8 cellular contexts compared by ENCODE assay signal in the genomic region with DNA sequence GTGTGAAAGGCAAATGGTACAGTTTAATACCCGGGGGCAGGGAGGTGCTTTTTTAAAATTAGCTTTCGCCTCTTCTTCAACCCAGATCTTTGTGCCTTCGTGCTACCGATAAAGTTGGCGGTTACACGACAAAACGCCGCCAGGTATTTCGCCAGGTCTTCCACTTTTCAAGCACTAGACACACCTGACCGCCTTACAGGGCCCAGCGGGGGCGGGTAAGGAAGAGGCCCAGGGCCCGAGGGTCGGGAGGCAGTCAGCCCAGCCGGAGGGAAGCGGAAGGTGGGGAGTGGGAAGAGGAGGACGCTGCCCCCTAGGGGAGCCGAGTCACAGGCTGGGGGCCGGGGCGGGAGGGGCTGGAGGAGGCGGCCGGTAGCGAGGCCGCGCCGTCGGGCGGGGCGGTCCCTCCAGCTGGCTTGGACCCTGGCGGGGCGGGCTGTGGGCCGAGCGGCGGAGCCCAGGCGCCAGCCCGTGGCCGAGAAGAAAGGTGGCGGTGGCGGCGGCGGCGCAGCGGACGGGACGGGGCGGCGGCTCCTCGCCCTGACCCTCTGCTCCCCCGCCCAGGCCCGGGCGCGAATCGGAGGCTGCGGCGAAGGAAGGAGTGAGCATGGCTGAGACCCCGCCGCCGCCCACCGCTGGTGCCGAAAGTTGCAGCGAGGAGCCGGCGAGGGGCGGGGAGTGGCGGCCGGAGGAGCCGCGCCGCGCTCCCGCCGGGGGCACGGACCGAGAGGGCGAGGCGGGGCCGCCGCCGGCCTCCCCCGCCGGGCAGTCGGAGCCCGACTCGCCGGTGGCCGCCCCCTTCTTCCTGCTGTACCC. TPM values are rescaled to one million over a fixed set of nuclear protein-coding genes. Genes with fewer than 3 reads are reported as not detected.
DNase-seq lines count a peak whose midpoint lies in the region; ATAC-seq and TF ChIP-seq lines count a peak whose summit lies in the region.

No MANE protein-coding gene starts in this region.

- no peaks in the 10 kb centered on the region for H3K9me3 Mint-ChIP-seq in CD4-positive, alpha-beta T cell

- H3K27me3 Mint-ChIP-seq in CD4-positive, alpha-beta T cell, result no peaks in the 10 kb centered on the region

- H3K4me2 ChIP-seq in mesendoderm (ENCODE audit: low read length), result peak overlapping the region; percentile 81

- H3K36me3 ChIP-seq in endocrine pancreas (ENCODE audit: control insufficient read depth, insufficient read depth, low read length) (no peaks in the 10 kb centered on the region), mesendoderm (ENCODE audit: control insufficient read depth, insufficient read depth, low read length) (no peaks in the 10 kb centered on the region)

- CTCF ChIA-PET in CD4-positive, alpha-beta T cell (lab: Charles Lee), result interaction anchor here (0.8 to 3.7 kb wide), 10 partner anchors 10 to 300 kb away, joined by 3 to 35 read pairs (median 4); a partner anchor contains a TSS

- H3K18ac ChIP-seq in mesendoderm (ENCODE audit: low read length), result peak overlapping the region; percentile 95

- H3K4me1 ChIP-seq in endocrine pancreas (ENCODE audit: control insufficient read depth, insufficient read depth, low read length) (peaks cover 15% of the 10 kb centered on the region), mesendoderm (ENCODE audit: control insufficient read depth, low read depth, low read length) (peaks cover 2% of the 10 kb centered on the region)

- POLR2A ChIA-PET in CD4-positive, alpha-beta T cell (lab: Charles Lee), result interaction anchor here (0.5 to 6.4 kb wide), 23 partner anchors 7 to 321 kb away, joined by 3 to 166 read pairs (median 4); a partner anchor contains a TSS

- H3K4ac ChIP-seq in mesendoderm (ENCODE audit: low read depth, low read length), result peak overlapping the region; percentile 75

- no peaks in the 10 kb centered on the region for H3K9me3 ChIP-seq in CD4-positive, alpha-beta T cell (ENCODE audit: control insufficient read depth, low read length)
- H3K9me3 ChIP-seq in endocrine pancreas (ENCODE audit: control insufficient read depth, low read length), result no peaks in the 10 kb centered on the region

- peak overlapping the region; percentile 91 for H3K27ac Mint-ChIP-seq in CD4-positive, alpha-beta T cell

- peaks cover under 1% of the 10 kb centered on the region for H3K79me1 ChIP-seq in mesendoderm (ENCODE audit: low read length)

- no peak overlapping the region for H4K5ac ChIP-seq in mesendoderm (ENCODE audit: low read length)

- peak in 9 of 10 experiments; percentile 26 to 61 (median 47) for DNase-seq in CD4-positive, alpha-beta T cell
- DNase-seq in NCI-H82 treated with DMSO at 0.1 percent for 48 hours (lab: John Stamatoyannopoulos, UW; ENCODE audit: unreplicated experiment) (peak; percentile 54), mesendoderm (peak; percentile 95)
- DNase-seq in activated CD8-positive, alpha-beta memory T cell treated with anti-CD3 and anti-CD28 coated beads, Interleukin-2, amount 50 U/mL, for 4 hours, result peak; percentile 56
- DNase-seq in stimulated activated CD8-positive, alpha-beta memory T cell treated with anti-CD3 and anti-CD28 coated beads, Interleukin-7, amount 100 ng/mL, for 4 hours (ENCODE audit: low read depth in 2 of 2), result peak; percentile 31 to 57

- WGBS in mesendoderm (ENCODE audit: extremely low coverage, insufficient coverage, low lambda C conversion rate), result no CpG with 5 or more reads among the region's 86 CpGs

- peak overlapping the region; percentile 21 for H2BK5ac ChIP-seq in mesendoderm (ENCODE audit: low read length)

- peak overlapping the region; percentile 71 for H3K27ac ChIP-seq in CD4-positive, alpha-beta T cell (ENCODE audit: low read depth, low read length)
- peak overlapping the region; percentile 97 for H3K27ac ChIP-seq in mesendoderm (ENCODE audit: low read depth, low read length)

- peaks cover 9% of the 10 kb centered on the region for H3K79me2 ChIP-seq in mesendoderm (ENCODE audit: control insufficient read depth, insufficient read depth, low read length)

- H4K8ac ChIP-seq in mesendoderm (ENCODE audit: low read depth, low read length), result peak overlapping the region; percentile 93

- intact Hi-C loops in CD4-positive, alpha-beta T cell (cut with DNase I, micrococcal nuclease), result loop anchor here (1.0 to 5.0 kb wide), 4 partner anchors 15 to 133 kb away; a partner anchor contains a TSS

- H3K4me1 Mint-ChIP-seq in CD4-positive, alpha-beta T cell (ENCODE audit: low read depth), result peaks cover 39% of the 10 kb centered on the region

- no peaks in the 10 kb centered on the region for H3K27me3 ChIP-seq in CD4-positive, alpha-beta T cell (ENCODE audit: control insufficient read depth, insufficient read depth, low read length)
- H3K27me3 ChIP-seq in endocrine pancreas (ENCODE audit: control insufficient read depth, insufficient read depth, low read length) (no peaks in the 10 kb centered on the region), mesendoderm (ENCODE audit: insufficient read depth, low read length, poor library complexity) (no peaks in the 10 kb centered on the region)

- TF ChIP-seq CTCF in CD4-positive, alpha-beta T cell (IDR thresholded peaks at IDR 0.05), result peak; percentile 27

- H3K56ac ChIP-seq in mesendoderm (ENCODE audit: low read length), result peak overlapping the region; percentile 94

- no peak overlapping the region for H2BK120ac ChIP-seq in mesendoderm (ENCODE audit: low read depth, low read length)

- H3K4me3 Mint-ChIP-seq in CD4-positive, alpha-beta T cell, result peak overlapping the region; percentile 94

- peak overlapping the region; percentile 81 for H3K23ac ChIP-seq in mesendoderm (ENCODE audit: low read length)

- ATAC-seq in CD4-positive, alpha-beta T cell (ENCODE audit: poor library complexity), result peak; percentile 41
- peak; percentile 53 for ATAC-seq in GM19328 (IDR thresholded peaks at IDR 0.05; ENCODE audit: unreplicated experiment)
- peak; percentile 58 for ATAC-seq in HG03442 (IDR thresholded peaks at IDR 0.05; ENCODE audit: unreplicated experiment)

- peak overlapping the region; percentile 39 for H2BK15ac ChIP-seq in mesendoderm (replicated peaks; ENCODE audit: low read depth)

- H3K4me3 ChIP-seq in endocrine pancreas (ENCODE audit: control insufficient read depth, insufficient read depth, low read length) (peak overlapping the region; percentile 73), mesendoderm (ENCODE audit: low read length) (peak overlapping the region; percentile 83)

- peaks cover 10% of the 10 kb centered on the region for H3K36me3 Mint-ChIP-seq in CD4-positive, alpha-beta T cell (ENCODE audit: low read depth)

- H3K9ac ChIP-seq in endocrine pancreas (ENCODE audit: control insufficient read depth, insufficient read depth, low read length), result peak overlapping the region; percentile 97
- H3K9ac ChIP-seq in mesendoderm (ENCODE audit: low read length), result peak overlapping the region; percentile 88

- H2AK5ac ChIP-seq in mesendoderm (ENCODE audit: low read length), result no peak overlapping the region

RNA-seq across cellular contexts. Expression of a gene that starts 16.2 kb away (rescaled TPM):
- 10 to 100 TPM; 19.2 to 20.5 TPM for total RNA-seq in CD4-positive, alpha-beta T cell
- polyA plus RNA-seq in mesendoderm (2013, experiment 1 of 2), result 73.6 TPM
- polyA plus RNA-seq in mesendoderm (2013, experiment 2 of 2), result 72.9 TPM

RNA-seq across cellular contexts. Expression of a gene that starts 17.2 kb away (rescaled TPM):
- 10 to 100 TPM; 18.0 to 18.1 TPM for total RNA-seq in CD4-positive, alpha-beta T cell
- polyA plus RNA-seq in mesendoderm (2013, experiment 1 of 2), result 20.6 TPM
- 20.0 TPM for polyA plus RNA-seq in mesendoderm (2013, experiment 2 of 2)

RNA-seq across cellular contexts. Expression of a gene that starts 38.2 kb away (rescaled TPM):
- total RNA-seq in CD4-positive, alpha-beta T cell, result 1 to 10 TPM; 1.0 to 2.7 TPM
- not detected for polyA plus RNA-seq in mesendoderm (2013, experiment 1 of 2)
- not detected for polyA plus RNA-seq in mesendoderm (2013, experiment 2 of 2)

Comparison
In these comparisons a context has a peak if more than half of its experiments do, and no peak if none do; other contexts are left out.
1. Peak in every context shown above with its lines: DNase-seq, ATAC-seq, H3K4me3 ChIP-seq and H3K27ac ChIP-seq.
2. DNase-seq: peak in every context shown above with its lines; median percentile 95 in mesendoderm; 56 in activated CD8-positive, alpha-beta memory T cell treated with anti-CD3 and anti-CD28 coated beads, Interleukin-2, amount 50 U/mL, for 4 hours; 54 in NCI-H82 treated with DMSO at 0.1 percent for 48 hours; 47 in CD4-positive, alpha-beta T cell; 44 in stimulated activated CD8-positive, alpha-beta memory T cell treated with anti-CD3 and anti-CD28 coated beads, Interleukin-7, amount 100 ng/mL, for 4 hours.